In the genomic region with DNA sequence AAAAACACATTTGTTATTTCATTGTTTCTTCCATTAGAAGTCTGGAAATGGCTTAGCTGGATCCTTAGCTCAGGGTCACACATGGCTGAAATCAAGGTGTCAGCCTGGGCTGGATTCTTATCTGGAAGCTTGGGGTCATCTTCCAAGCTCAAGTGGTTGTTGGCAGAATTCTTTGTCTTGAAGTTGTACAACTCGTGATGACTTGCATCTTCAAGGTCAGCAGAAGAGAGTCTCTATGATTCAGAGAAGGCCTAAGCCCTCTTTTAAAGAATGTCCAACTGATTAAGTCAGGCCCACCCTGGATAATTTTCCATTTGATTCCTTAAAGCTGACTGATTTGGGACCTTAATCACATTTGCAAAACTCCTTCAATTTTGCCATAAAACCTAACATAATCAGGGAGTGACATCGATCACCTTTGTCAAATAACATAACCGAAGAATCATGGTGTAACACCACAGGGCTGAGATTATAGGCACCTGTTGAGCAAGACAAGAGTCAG, we compare ENCODE assay signal across 1 cellular context.
TF ChIP-seq lines count a peak whose summit lies in the region.

No MANE protein-coding gene starts in this region.

TF ChIP-seq in A549, 52 proteins besides CTCF, POLR2A, EP300 and RAD21 (continued from another document):
- TF ChIP-seq, protein P1, sequence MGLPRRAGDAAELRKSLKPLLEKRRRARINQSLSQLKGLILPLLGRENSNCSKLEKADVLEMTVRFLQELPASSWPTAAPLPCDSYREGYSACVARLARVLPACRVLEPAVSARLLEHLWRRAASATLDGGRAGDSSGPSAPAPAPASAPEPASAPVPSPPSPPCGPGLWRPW (IDR thresholded peaks at IDR 0.05): no peak
- no peak for TF ChIP-seq NPAS2 (CRISPR knock-in tag; IDR thresholded peaks at IDR 0.05; ENCODE audit: borderline replicate concordance)
- no peak for TF ChIP-seq CHD2 (IDR thresholded peaks at IDR 0.05; ENCODE audit: low read length, partially characterized antibody)
- no peak for TF ChIP-seq HDAC2 (IDR thresholded peaks at IDR 0.05)
- TF ChIP-seq RFX5 (IDR thresholded peaks at IDR 0.05): no peak
- TF ChIP-seq, protein P2, sequence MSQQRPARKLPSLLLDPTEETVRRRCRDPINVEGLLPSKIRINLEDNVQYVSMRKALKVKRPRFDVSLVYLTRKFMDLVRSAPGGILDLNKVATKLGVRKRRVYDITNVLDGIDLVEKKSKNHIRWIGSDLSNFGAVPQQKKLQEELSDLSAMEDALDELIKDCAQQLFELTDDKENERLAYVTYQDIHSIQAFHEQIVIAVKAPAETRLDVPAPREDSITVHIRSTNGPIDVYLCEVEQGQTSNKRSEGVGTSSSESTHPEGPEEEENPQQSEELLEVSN (IDR thresholded peaks at IDR 0.05; ENCODE audit: borderline replicate concordance, low read depth): no peak
- TF ChIP-seq FOSB (CRISPR knock-in tag; IDR thresholded peaks at IDR 0.05): no peak
- TF ChIP-seq TP53 (CRISPR knock-in tag; IDR thresholded peaks at IDR 0.05): no peak
- TF ChIP-seq FOSL2 (IDR thresholded peaks at IDR 0.05): no peak
- TF ChIP-seq FOSL2 (CRISPR knock-in tag; IDR thresholded peaks at IDR 0.05): no peak
- TF ChIP-seq TFCP2L1 (CRISPR knock-in tag; IDR thresholded peaks at IDR 0.05): no peak
- no peak for TF ChIP-seq HOXA7 (CRISPR knock-in tag; IDR thresholded peaks at IDR 0.05)
- TF ChIP-seq, protein P3, sequence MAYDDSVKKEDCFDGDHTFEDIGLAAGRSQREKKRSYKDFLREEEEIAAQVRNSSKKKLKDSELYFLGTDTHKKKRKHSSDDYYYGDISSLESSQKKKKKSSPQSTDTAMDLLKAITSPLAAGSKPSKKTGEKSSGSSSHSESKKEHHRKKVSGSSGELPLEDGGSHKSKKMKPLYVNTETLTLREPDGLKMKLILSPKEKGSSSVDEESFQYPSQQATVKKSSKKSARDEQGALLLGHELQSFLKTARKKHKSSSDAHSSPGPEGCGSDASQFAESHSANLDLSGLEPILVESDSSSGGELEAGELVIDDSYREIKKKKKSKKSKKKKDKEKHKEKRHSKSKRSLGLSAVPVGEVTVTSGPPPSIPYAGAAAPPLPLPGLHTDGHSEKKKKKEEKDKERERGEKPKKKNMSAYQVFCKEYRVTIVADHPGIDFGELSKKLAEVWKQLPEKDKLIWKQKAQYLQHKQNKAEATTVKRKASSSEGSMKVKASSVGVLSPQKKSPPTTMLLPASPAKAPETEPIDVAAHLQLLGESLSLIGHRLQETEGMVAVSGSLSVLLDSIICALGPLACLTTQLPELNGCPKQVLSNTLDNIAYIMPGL (CRISPR knock-in tag; IDR thresholded peaks at IDR 0.05; ENCODE audit: borderline replicate concordance): no peak
- no peak for TF ChIP-seq POLR2AphosphoS2 (conservative IDR thresholded peaks at IDR 0.05; ENCODE audit: low read length)
- no peak for TF ChIP-seq EHMT2 (IDR thresholded peaks at IDR 0.05; ENCODE audit: low read depth)
TF ChIP-seq in A549: peak in this region for 0.
